Comparison of ENCODE assay signal across 7 cellular contexts in the genomic region with DNA sequence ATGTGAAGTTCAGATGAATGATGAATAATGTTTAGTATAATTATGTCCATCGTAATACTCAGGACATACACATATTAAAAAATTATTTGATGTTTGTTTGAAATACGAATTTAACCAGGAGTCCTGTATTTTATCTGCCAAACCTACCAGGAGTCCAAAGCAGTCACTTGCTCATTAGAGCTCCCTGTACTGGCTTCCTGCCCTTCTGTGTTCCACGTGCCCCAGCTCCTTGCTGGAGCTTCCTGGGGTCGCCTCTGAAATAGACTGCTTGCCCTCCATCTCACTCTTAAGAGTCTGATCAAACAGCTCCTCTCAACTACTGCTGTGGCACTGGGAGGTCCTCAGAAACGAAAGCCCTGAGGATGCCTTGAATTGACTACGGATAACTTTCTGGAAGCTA.
"Had no signal": no experiment of that assay in that cellular context is flagged by ENCODE, and none has a peak within 500 bp of the region (broad histone marks: within the 10 kb centered on the region; RNA-seq: fewer than 3 reads in every experiment).

No MANE protein-coding gene starts in this region.

- H3K4me3 ChIP-seq: HAP-1, K562 had no signal

- H3K4me1 ChIP-seq: HAP-1 had no signal

- H3K36me3 ChIP-seq: HAP-1 had no signal

- ATAC-seq: HCT116, K562 had no signal

- DNase-seq: GOT3, H7, HFFc6, IMR-90 had no signal

- H3K9me3 Mint-ChIP-seq: HFFc6 had no signal

- H3K9me3 ChIP-seq: HAP-1 had no signal

- H3K27ac Mint-ChIP-seq: HFFc6 had no signal

- H3K4me3 Mint-ChIP-seq: HFFc6 had no signal
